ENCODE assay signal across 3 cellular contexts in the genomic region with DNA sequence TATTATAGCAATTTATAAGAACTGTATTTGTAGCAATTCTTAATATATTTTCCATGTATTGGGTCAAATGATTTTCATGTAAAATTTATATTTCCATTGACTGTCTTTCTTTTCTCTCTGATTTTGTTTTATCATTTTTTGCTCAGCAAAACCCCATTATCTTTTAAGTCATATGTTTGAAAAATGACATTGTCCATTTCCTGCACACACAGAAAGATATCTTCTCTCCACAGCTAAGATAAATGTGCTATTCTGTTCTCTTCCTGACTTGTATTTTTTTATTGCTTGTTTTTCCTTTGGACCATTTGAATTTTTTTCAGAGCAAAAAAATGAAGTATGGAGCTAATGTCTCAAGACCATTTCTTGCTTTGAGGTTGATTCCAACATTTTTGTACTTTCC.
TF ChIP-seq lines count a peak whose summit lies in the region.

No MANE protein-coding gene starts in this region.

TF ChIP-seq in liver, 16 proteins besides CTCF, POLR2A, EP300 and RAD21:
- TF ChIP-seq GABPA (IDR thresholded peaks at IDR 0.05 in 1 of 2, conservative IDR thresholded peaks at IDR 0.05 in 1 of 2): no peak
- TF ChIP-seq NR2F2 (IDR thresholded peaks at IDR 0.05): peak; percentile 43
- no peak for TF ChIP-seq RXRA (IDR thresholded peaks at IDR 0.05)
TF ChIP-seq in liver: peak in this region for 1.

TF ChIP-seq in HepG2, 621 proteins besides CTCF, POLR2A, EP300 and RAD21:
- TF ChIP-seq NR1H2 (CRISPR knock-in tag; IDR thresholded peaks at IDR 0.05; ENCODE audit: borderline replicate concordance, low read depth): no peak
- TF ChIP-seq ZNF136 (CRISPR knock-in tag; IDR thresholded peaks at IDR 0.05; ENCODE audit: low read depth): no peak
- TF ChIP-seq REXO4 (CRISPR knock-in tag; IDR thresholded peaks at IDR 0.05; ENCODE audit: borderline replicate concordance): no peak
- TF ChIP-seq ZNF563 (CRISPR knock-in tag; IDR thresholded peaks at IDR 0.05): no peak
- no peak for TF ChIP-seq NFKB2 (CRISPR knock-in tag; IDR thresholded peaks at IDR 0.05; ENCODE audit: borderline replicate concordance)
- no peak for TF ChIP-seq JUNB (CRISPR knock-in tag; IDR thresholded peaks at IDR 0.05; ENCODE audit: borderline replicate concordance)
- TF ChIP-seq ZNF530 (CRISPR knock-in tag; IDR thresholded peaks at IDR 0.05; ENCODE audit: low read depth): no peak
- TF ChIP-seq, protein P1, sequence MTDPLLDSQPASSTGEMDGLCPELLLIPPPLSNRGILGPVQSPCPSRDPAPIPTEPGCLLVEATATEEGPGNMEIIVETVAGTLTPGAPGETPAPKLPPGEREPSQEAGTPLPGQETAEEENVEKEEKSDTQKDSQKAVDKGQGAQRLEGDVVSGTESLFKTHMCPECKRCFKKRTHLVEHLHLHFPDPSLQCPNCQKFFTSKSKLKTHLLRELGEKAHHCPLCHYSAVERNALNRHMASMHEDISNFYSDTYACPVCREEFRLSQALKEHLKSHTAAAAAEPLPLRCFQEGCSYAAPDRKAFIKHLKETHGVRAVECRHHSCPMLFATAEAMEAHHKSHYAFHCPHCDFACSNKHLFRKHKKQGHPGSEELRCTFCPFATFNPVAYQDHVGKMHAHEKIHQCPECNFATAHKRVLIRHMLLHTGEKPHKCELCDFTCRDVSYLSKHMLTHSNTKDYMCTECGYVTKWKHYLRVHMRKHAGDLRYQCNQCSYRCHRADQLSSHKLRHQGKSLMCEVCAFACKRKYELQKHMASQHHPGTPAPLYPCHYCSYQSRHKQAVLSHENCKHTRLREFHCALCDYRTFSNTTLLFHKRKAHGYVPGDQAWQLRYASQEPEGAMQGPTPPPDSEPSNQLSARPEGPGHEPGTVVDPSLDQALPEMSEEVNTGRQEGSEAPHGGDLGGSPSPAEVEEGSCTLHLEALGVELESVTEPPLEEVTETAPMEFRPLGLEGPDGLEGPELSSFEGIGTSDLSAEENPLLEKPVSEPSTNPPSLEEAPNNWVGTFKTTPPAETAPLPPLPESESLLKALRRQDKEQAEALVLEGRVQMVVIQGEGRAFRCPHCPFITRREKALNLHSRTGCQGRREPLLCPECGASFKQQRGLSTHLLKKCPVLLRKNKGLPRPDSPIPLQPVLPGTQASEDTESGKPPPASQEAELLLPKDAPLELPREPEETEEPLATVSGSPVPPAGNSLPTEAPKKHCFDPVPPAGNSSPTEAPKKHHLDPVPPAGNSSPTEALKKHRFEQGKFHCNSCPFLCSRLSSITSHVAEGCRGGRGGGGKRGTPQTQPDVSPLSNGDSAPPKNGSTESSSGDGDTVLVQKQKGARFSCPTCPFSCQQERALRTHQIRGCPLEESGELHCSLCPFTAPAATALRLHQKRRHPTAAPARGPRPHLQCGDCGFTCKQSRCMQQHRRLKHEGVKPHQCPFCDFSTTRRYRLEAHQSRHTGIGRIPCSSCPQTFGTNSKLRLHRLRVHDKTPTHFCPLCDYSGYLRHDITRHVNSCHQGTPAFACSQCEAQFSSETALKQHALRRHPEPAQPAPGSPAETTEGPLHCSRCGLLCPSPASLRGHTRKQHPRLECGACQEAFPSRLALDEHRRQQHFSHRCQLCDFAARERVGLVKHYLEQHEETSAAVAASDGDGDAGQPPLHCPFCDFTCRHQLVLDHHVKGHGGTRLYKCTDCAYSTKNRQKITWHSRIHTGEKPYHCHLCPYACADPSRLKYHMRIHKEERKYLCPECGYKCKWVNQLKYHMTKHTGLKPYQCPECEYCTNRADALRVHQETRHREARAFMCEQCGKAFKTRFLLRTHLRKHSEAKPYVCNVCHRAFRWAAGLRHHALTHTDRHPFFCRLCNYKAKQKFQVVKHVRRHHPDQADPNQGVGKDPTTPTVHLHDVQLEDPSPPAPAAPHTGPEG (CRISPR knock-in tag; IDR thresholded peaks at IDR 0.05): no peak
- no peak for TF ChIP-seq YEATS2 (CRISPR knock-in tag; IDR thresholded peaks at IDR 0.05; ENCODE audit: borderline replicate concordance)
- no peak for TF ChIP-seq MXD4 (CRISPR knock-in tag; IDR thresholded peaks at IDR 0.05)
- no peak for TF ChIP-seq ZNF367 (CRISPR knock-in tag; IDR thresholded peaks at IDR 0.05; ENCODE audit: borderline replicate concordance)

TF ChIP-seq in GM12891, 5 proteins besides CTCF, POLR2A, EP300 and RAD21:
- TF ChIP-seq TAF1 (IDR thresholded peaks at IDR 0.05; ENCODE audit: low read depth, low read length): no peak
- no peak for TF ChIP-seq POU2F2 (IDR thresholded peaks at IDR 0.05; ENCODE audit: low read depth, low read length)
- no peak for TF ChIP-seq PAX5 (IDR thresholded peaks at IDR 0.05; ENCODE audit: insufficient read depth, low read length, severe bottlenecking)
- TF ChIP-seq POLR2AphosphoS5 (IDR thresholded peaks at IDR 0.05; ENCODE audit: low read depth, low read length): no peak
- no peak for TF ChIP-seq SPI1 (IDR thresholded peaks at IDR 0.05; ENCODE audit: low read depth, low read length)
